2 cellular contexts compared by ENCODE assay signal in genomic region chr1:17305576-17306095, GRCh38.
TF ChIP-seq lines count a peak whose summit lies in the region.

No MANE protein-coding gene starts in this region.

TF ChIP-seq in GM23338, 12 proteins besides CTCF, POLR2A, EP300 and RAD21:
- no peak for TF ChIP-seq ZNF462 (CRISPR knock-in tag; IDR thresholded peaks at IDR 0.05)
- TF ChIP-seq ZNF331 (CRISPR knock-in tag; IDR thresholded peaks at IDR 0.05; ENCODE audit: low read depth), result no peak
- no peak for TF ChIP-seq EZH2 (IDR thresholded peaks at IDR 0.05; ENCODE audit: low read depth, unreplicated experiment)

TF ChIP-seq in H1, 55 proteins besides CTCF, POLR2A, EP300 and RAD21:
- TF ChIP-seq CEBPB (IDR thresholded peaks at IDR 0.05; ENCODE audit: low read depth, low read length) (0 out of 2 replicates have a peak, but pooled peaks have one; percentile 5), POU5F1 (IDR thresholded peaks at IDR 0.05; ENCODE audit: low read depth, low read length) (no peak)
